8 cellular contexts compared by ENCODE assay signal in genomic region chr6:11236351-11236750, GRCh38. TPM values are rescaled to one million over a fixed set of nuclear protein-coding genes. Genes with fewer than 3 reads are reported as not detected.
DNase-seq lines count a peak whose midpoint lies in the region; ATAC-seq lines count a peak whose summit lies in the region.

No MANE protein-coding gene starts in this region.

- H3K9ac ChIP-seq in Karpas-422 (ENCODE audit: low read length), result no peak overlapping the region

- no peak overlapping the region for H2AFZ ChIP-seq in Karpas-422 (ENCODE audit: low read length)

- H3K4me3 ChIP-seq in Karpas-422 (ENCODE audit: low read length), result no peak overlapping the region

- H3K27me3 ChIP-seq in Karpas-422 (ENCODE audit: low read length), result no peaks in the 10 kb centered on the region

- H3K4me2 ChIP-seq in Karpas-422 (ENCODE audit: low read depth, low read length, poor library complexity, severe bottlenecking), result no peak overlapping the region

- H3K9me2 ChIP-seq in Karpas-422 (replicated peaks; ENCODE audit: insufficient read depth, low read length), result no peaks in the 10 kb centered on the region

- ATAC-seq in HG02852 (IDR thresholded peaks at IDR 0.05; ENCODE audit: unreplicated experiment), result peak; percentile 35
- no peak for ATAC-seq in HG03025 (IDR thresholded peaks at IDR 0.05; ENCODE audit: low FRiP score, unreplicated experiment)
- ATAC-seq in left lobe of liver, result no peak
- no peak for ATAC-seq in GM19395 (IDR thresholded peaks at IDR 0.05; ENCODE audit: unreplicated experiment)

- no peaks in the 10 kb centered on the region for H3K36me3 ChIP-seq in Karpas-422 (ENCODE audit: insufficient read depth, low read length)

- 0 out of 2 replicates have a peak, but pooled peaks cover 5% of the 10 kb centered on the region for H4K20me1 ChIP-seq in Karpas-422 (ENCODE audit: insufficient read depth, low read depth, low read length)

- no peaks in the 10 kb centered on the region for H3K79me2 ChIP-seq in Karpas-422 (ENCODE audit: low read length)

- H3K4me1 ChIP-seq in Karpas-422 (ENCODE audit: low read length), result peaks cover 15% of the 10 kb centered on the region

- no peak overlapping the region for H3K27ac ChIP-seq in Karpas-422 (ENCODE audit: low read length)

- DNase-seq in DMS53 treated with DMSO at 0.1 percent for 48 hours (lab: John Stamatoyannopoulos, UW; ENCODE audit: unreplicated experiment) (peak; percentile 9), lung microvascular endothelial cell (ENCODE audit: low read depth in 2 of 2) (peak; percentile 48 to 80), Karpas-422 (no peak), left lobe of liver (ENCODE audit: low spot score) (no peak)
- peak; percentile 15 to 28 for DNase-seq in activated CD4-positive, alpha-beta T cell treated with anti-CD3 and anti-CD28 coated beads, Interleukin-2, amount 50 U/mL, for 4 hours

- H3K9me3 ChIP-seq in Karpas-422 (ENCODE audit: low read length), result no peaks in the 10 kb centered on the region

RNA-seq across cellular contexts. Expression of gene NEDD9, which starts 3.9 kb away (rescaled TPM):
- total RNA-seq in lung microvascular endothelial cell (70.2 and 177 TPM in 2 replicates), left lobe of liver (11.7 TPM)
- total RNA-seq in Karpas-422 (2014; rRNA removed; shearing (Covaris generic); ENCODE audit: low replicate concordance), result 3.8 and 8.0 TPM in 2 replicates

Comparison
In these comparisons a context has a peak if more than half of its experiments do, and no peak if none do; other contexts are left out.
1. DNase-seq: peak in DMS53 treated with DMSO at 0.1 percent for 48 hours (single experiment), activated CD4-positive, alpha-beta T cell treated with anti-CD3 and anti-CD28 coated beads, Interleukin-2, amount 50 U/mL, for 4 hours (2 of 2) and lung microvascular endothelial cell (2 of 2); none in Karpas-422 (single experiment) and left lobe of liver (single experiment).